29 cellular contexts compared by ENCODE assay signal in genomic region chr5:178318893-178319292, GRCh38.
A peak's percentile ranks its signal among the peaks of the same experiment; 100 is the strongest.
DNase-seq lines count a peak whose midpoint lies in the region; ATAC-seq and TF ChIP-seq lines count a peak whose summit lies in the region.
"Had no signal": no experiment of that assay in that cellular context is flagged by ENCODE, and none has a peak within 500 bp of the region (broad histone marks: within the 10 kb centered on the region; RNA-seq: fewer than 3 reads in every experiment).

No MANE protein-coding gene starts in this region.

- H3K4me3 Mint-ChIP-seq in chondrocyte (ENCODE audit: unreplicated experiment) (no peak overlapping the region), HFFc6 (no peak overlapping the region)
- H3K4me3 Mint-ChIP-seq: B cell; CD8-positive, alpha-beta memory T cell; IgD-negative memory B cell had no signal

- TF ChIP-seq EP300 in sigmoid colon (IDR thresholded peaks at IDR 0.05): no peak

- H3K27me3 ChIP-seq in RWPE2 (ENCODE audit: insufficient read depth, poor library complexity, severe bottlenecking) (no peaks in the 10 kb centered on the region), lower lobe of right lung (ENCODE audit: low read depth) (no peaks in the 10 kb centered on the region), sigmoid colon (no peaks in the 10 kb centered on the region)

- H3K27ac ChIP-seq in RWPE2 (ENCODE audit: poor library complexity, severe bottlenecking) (no peak overlapping the region), lower lobe of right lung (no peak overlapping the region), sigmoid colon (no peak overlapping the region)
- H3K27ac ChIP-seq: C4-2B, KMS-11, SK-N-MC had no signal

- no peaks in the 10 kb centered on the region for H3K36me3 Mint-ChIP-seq in chondrocyte (ENCODE audit: low read depth)
- H3K36me3 Mint-ChIP-seq in HFFc6 (ENCODE audit: low read depth): no peaks in the 10 kb centered on the region
- H3K36me3 Mint-ChIP-seq: CD8-positive, alpha-beta memory T cell had no signal

- WGBS in sigmoid colon, 2 donors: 91 to 92% methylated on average over 6 of the region's 6 CpGs

- TF ChIP-seq POLR2A in sigmoid colon (IDR thresholded peaks at IDR 0.05) (no peak), erythroblast (IDR thresholded peaks at IDR 0.05; ENCODE audit: low read length) (no peak)

- DNase-seq in RWPE2 (ENCODE audit: low spot score) (peak; percentile 49), chondrocyte (ENCODE audit: low spot score) (peak; percentile 54), lower lobe of right lung (peak; percentile 10), sigmoid colon (peak; percentile 40), HFFc6 (no peak), erythroblast (lab: John Stamatoyannopoulos, UW) (no peak)
- DNase-seq in stimulated activated naive CD8-positive, alpha-beta T cell treated with anti-CD3 and anti-CD28 coated beads, Interleukin-15, Interleukin-2, amounts not matched to agents 100 U/mL and 50 U/mL, for 24 hours: no peak
- DNase-seq: CD8-positive, alpha-beta memory T cell; DMS 273 treated with DMSO at 0.1 percent for 48 hours; DMS79; EL; GDM1; GOT3; MM.1S; NCI-H1417; NCI-H1694; NCI-H2029 treated with DMSO at 0.1 percent for 48 hours; NCI-H226; NCI-H510A; NCI-H69; RPMI8226; SIG-M5 had no signal

- H3K36me3 ChIP-seq in RWPE2 (ENCODE audit: low read depth) (no peaks in the 10 kb centered on the region), lower lobe of right lung (no peaks in the 10 kb centered on the region), sigmoid colon (no peaks in the 10 kb centered on the region)
- H3K36me3 ChIP-seq: HAP-1 had no signal

- H3K27ac Mint-ChIP-seq in chondrocyte (ENCODE audit: unreplicated experiment): no peak overlapping the region
- H3K27ac Mint-ChIP-seq in HFFc6: no peak overlapping the region
- H3K27ac Mint-ChIP-seq: B cell; CD8-positive, alpha-beta memory T cell; IgD-negative memory B cell had no signal

- TF ChIP-seq CTCF in RWPE2 (IDR thresholded peaks at IDR 0.05; ENCODE audit: poor library complexity, severe bottlenecking) (no peak), chondrocyte (IDR thresholded peaks at IDR 0.05) (no peak), lower lobe of right lung (IDR thresholded peaks at IDR 0.05) (no peak), sigmoid colon (IDR thresholded peaks at IDR 0.05) (no peak), HFFc6 (IDR thresholded peaks at IDR 0.05) (no peak)

- ATAC-seq in RWPE2 (ENCODE audit: low read depth): no peak
- ATAC-seq in lower lobe of right lung: no peak
- no peak for ATAC-seq in stimulated activated naive CD8-positive, alpha-beta T cell treated with anti-CD3 and anti-CD28 coated beads, Interleukin-15, Interleukin-2, amounts not matched to agents 100 U/mL and 50 U/mL, for 24 hours
- ATAC-seq: GM12878 had no signal

- H3K9me3 Mint-ChIP-seq in chondrocyte (ENCODE audit: low read depth) (peaks cover 4% of the 10 kb centered on the region), HFFc6 (peaks cover 36% of the 10 kb centered on the region)

- H3K4me1 ChIP-seq in RWPE2 (ENCODE audit: insufficient read depth, poor library complexity, severe bottlenecking): no peaks in the 10 kb centered on the region
- peaks cover 15% of the 10 kb centered on the region for H3K4me1 ChIP-seq in lower lobe of right lung
- H3K4me1 ChIP-seq in sigmoid colon: no peaks in the 10 kb centered on the region
- H3K4me1 ChIP-seq: HAP-1 had no signal

- H3K4me3 ChIP-seq in RWPE2 (ENCODE audit: severe bottlenecking) (no peak overlapping the region), lower lobe of right lung (no peak overlapping the region), sigmoid colon (no peak overlapping the region)
- H3K4me3 ChIP-seq: GM12878, HAP-1, SK-N-MC had no signal

- H3K9me3 ChIP-seq in RWPE2 (ENCODE audit: severe bottlenecking) (peaks cover 2% of the 10 kb centered on the region), lower lobe of right lung (no peaks in the 10 kb centered on the region), sigmoid colon (no peaks in the 10 kb centered on the region)
- H3K9me3 ChIP-seq: HAP-1 had no signal

- H3K4me1 Mint-ChIP-seq in chondrocyte (ENCODE audit: low read depth): no peaks in the 10 kb centered on the region
- no peaks in the 10 kb centered on the region for H3K4me1 Mint-ChIP-seq in HFFc6 (ENCODE audit: low read depth)
- H3K4me1 Mint-ChIP-seq: CD8-positive, alpha-beta memory T cell had no signal

- peaks cover 7% of the 10 kb centered on the region for H3K27me3 Mint-ChIP-seq in chondrocyte (ENCODE audit: low read depth)
- peaks cover 3% of the 10 kb centered on the region for H3K27me3 Mint-ChIP-seq in HFFc6 (ENCODE audit: insufficient read depth)

- intact Hi-C loops in lower lobe of right lung (cut with DNase I) (no loop called here), sigmoid colon (cut with DNase I) (no loop called here)

Comparison
In these comparisons a context has a peak if more than half of its experiments do, and no peak if none do; other contexts are left out.
1. DNase-seq: peak in RWPE2 (single experiment), chondrocyte (single experiment), lower lobe of right lung (single experiment) and sigmoid colon (single experiment); none in HFFc6 (single experiment), stimulated activated naive CD8-positive, alpha-beta T cell treated with anti-CD3 and anti-CD28 coated beads, Interleukin-15, Interleukin-2, amounts not matched to agents 100 U/mL and 50 U/mL, for 24 hours (single experiment) and erythroblast (0 of 2).